Comparison of ENCODE assay signal across 7 cellular contexts in the genomic region with DNA sequence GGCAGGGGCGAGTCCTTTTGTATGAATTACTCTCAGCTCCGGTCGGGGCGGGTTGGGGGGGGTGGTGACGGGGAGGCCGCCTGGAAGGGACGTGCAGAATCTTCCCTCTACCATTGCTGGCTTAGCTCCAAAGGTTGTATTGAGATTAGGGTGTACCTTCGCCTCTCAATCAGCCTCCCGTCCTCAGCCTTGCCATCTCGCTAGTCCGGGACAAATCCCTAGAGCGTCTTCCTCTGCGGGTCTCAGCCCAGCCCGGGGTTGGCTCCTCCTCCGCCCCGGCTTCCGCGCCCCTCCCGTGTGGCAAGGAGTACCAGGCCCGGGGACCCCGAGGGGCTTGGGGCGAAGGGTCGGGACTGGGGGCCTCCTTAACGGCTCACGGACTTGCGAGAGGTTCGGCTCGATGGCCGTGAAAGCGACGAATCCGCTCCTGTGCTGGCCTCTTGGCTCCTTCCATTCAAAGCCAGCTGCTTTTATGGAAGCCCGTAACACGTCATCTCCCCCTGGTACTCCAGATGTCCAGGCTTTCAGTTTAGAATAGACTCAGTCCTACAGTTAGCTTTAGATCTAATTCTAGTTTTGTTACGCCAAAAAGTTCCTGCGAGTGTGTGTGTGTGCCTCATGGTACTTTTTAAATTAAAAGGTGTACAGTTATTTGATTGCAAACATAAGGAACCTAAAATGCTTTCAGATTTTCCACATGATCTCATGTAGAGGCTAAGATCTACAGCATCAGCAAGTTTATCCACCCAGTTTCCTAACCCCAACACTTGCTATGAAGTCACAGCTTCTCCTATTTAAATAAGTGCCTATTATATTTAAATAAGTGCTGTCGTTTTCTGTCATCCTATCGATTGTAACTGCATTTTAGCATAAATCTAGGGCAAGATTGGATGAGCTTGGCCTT. TPM values are rescaled to one million over a fixed set of nuclear protein-coding genes. Genes with fewer than 3 reads are reported as not detected.
DNase-seq lines count a peak whose midpoint lies in the region; ATAC-seq and TF ChIP-seq lines count a peak whose summit lies in the region.

No MANE protein-coding gene starts in this region.

- peak; percentile 41 for TF ChIP-seq POLR2A in GM15510 (IDR thresholded peaks at IDR 0.05; ENCODE audit: borderline replicate concordance, extremely low read depth, insufficient read length)

- peak; percentile 75 for DNase-seq in MV-4-11 (lab: John Stamatoyannopoulos, UW)
- peak; percentile 70 for DNase-seq in SW480 (ENCODE audit: low spot score)
- peak in 24 of 61 donors; percentile 61 to 97 (median 82) for DNase-seq in caudate nucleus (lab: John Stamatoyannopoulos, UW)
- peak in 1 of 2 donors; percentile 85 for DNase-seq in left colon
- peak; percentile 60 to 65 for DNase-seq in stimulated activated CD4-positive, alpha-beta T cell treated with anti-CD3 and anti-CD28 coated beads, Interleukin-2, amount 100 ng/mL, for 48 hours

- peak overlapping the region; percentile 99 for H3K27ac ChIP-seq in caudate nucleus (ENCODE audit: low read depth, low read length)

- intact Hi-C loops in left colon (cut with DNase I, micrococcal nuclease), result no loop called here

- ATAC-seq in HG02588 (IDR thresholded peaks at IDR 0.05; ENCODE audit: unreplicated experiment) (peak; percentile 34), left colon (peak; percentile 31)

RNA-seq across cellular contexts. Expression of a gene that starts 0.8 kb away (rescaled TPM):
- total RNA-seq in left colon, result 1,000 to 10,000 TPM; 6,801 to 8,079 TPM
